Comparison of ENCODE assay signal across 13 cellular contexts in the genomic region with DNA sequence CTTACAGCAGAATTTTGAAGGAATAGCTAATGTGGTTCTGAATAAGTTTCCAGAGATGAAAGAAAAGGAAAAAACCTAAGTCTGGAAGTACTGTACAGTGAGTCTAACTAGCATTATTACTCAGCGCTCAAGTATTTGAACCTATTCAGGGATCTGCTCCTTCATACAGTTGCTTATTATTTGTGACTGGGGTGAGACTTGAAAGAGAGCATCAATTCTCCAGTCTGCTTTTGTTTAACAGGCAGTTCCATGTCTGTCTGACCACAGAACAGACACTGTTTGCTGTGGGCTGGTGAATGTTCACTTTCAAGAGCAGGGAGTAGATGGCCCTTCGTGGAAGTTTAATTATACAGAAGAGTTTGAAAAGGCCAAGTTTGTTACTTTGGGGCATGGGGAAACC. TPM values are rescaled to one million over a fixed set of nuclear protein-coding genes. Genes with fewer than 3 reads are reported as not detected.
A peak's percentile ranks its signal among the peaks of the same experiment; 100 is the strongest.
DNase-seq lines count a peak whose midpoint lies in the region; ATAC-seq and TF ChIP-seq lines count a peak whose summit lies in the region.
"Had no signal": no experiment of that assay in that cellular context is flagged by ENCODE, and none has a peak within 500 bp of the region (broad histone marks: within the 10 kb centered on the region; RNA-seq: fewer than 3 reads in every experiment).

No MANE protein-coding gene starts in this region.

- peak; percentile 53; the same call in 1 of the 3 replicates for ATAC-seq in DND-41 (ENCODE audit: insufficient read depth, low read depth)
- ATAC-seq in HG03025 (IDR thresholded peaks at IDR 0.05; ENCODE audit: low FRiP score, unreplicated experiment) = no peak
- no peak for ATAC-seq in Right ventricle myocardium superior (ENCODE audit: poor library complexity)
- ATAC-seq: K562 had no signal

- H3K4ac ChIP-seq in trophoblast cell (ENCODE audit: low read depth, low read length) = no peak overlapping the region

- intact Hi-C loops in esophagus muscularis mucosa (cut with DNase I) = loop anchor here (5.0 to 10.0 kb wide), 3 partner anchors 39 to 136 kb away; no protein-coding TSS in a partner anchor
- intact Hi-C loops in Right ventricle myocardium superior (cut with DNase I) = loop anchor here (10.0 kb wide), 2 partner anchors 96 to 226 kb away; no protein-coding TSS in a partner anchor

- H3K4me3 ChIP-seq in DND-41 (ENCODE audit: low read depth in 1 of 2, low read length in 2 of 2) (no peak overlapping the region), SJSA1 (no peak overlapping the region), esophagus muscularis mucosa (no peak overlapping the region), trophoblast cell (ENCODE audit: low read depth, low read length) (no peak overlapping the region)
- H3K4me3 ChIP-seq: K562, SK-N-MC had no signal

- H3K9me3 ChIP-seq in DND-41 (ENCODE audit: insufficient read depth, low read length, severe bottlenecking) (no peaks in the 10 kb centered on the region), SJSA1 (replicated peaks) (no peaks in the 10 kb centered on the region), esophagus muscularis mucosa (no peaks in the 10 kb centered on the region), trophoblast cell (ENCODE audit: insufficient read depth, low read depth, low read length) (no peaks in the 10 kb centered on the region)

- H3K9ac ChIP-seq in DND-41 (ENCODE audit: low read depth, low read length) (no peak overlapping the region), trophoblast cell (ENCODE audit: low read length) (no peak overlapping the region)

- no peak overlapping the region for H2BK5ac ChIP-seq in trophoblast cell (ENCODE audit: low read depth, low read length, poor library complexity)

- TF ChIP-seq EP300 in esophagus muscularis mucosa (IDR thresholded peaks at IDR 0.05) = no peak

- H3K14ac ChIP-seq in trophoblast cell (ENCODE audit: low read length) = no peak overlapping the region

- H3K36me3 ChIP-seq in DND-41 (ENCODE audit: insufficient read depth, low read length) = peaks cover 68% of the 10 kb centered on the region
- peaks cover 14% of the 10 kb centered on the region for H3K36me3 ChIP-seq in SJSA1
- no peaks in the 10 kb centered on the region for H3K36me3 ChIP-seq in esophagus muscularis mucosa
- peaks cover 0 to 2% of the 10 kb centered on the region in 2 experiments for H3K36me3 ChIP-seq in trophoblast cell (ENCODE audit: control insufficient read depth in 1 of 2, insufficient read depth in 2 of 2, low read length in 2 of 2)

- H2AFZ ChIP-seq in DND-41 (ENCODE audit: low read depth, low read length) (no peak overlapping the region), trophoblast cell (ENCODE audit: insufficient read depth, low read length, poor library complexity) (no peak overlapping the region)

- no peak overlapping the region for H2BK12ac ChIP-seq in trophoblast cell (ENCODE audit: low read length)

- no peak overlapping the region for H2AK5ac ChIP-seq in trophoblast cell (ENCODE audit: low read length)

- H3K79me2 ChIP-seq in DND-41 (ENCODE audit: insufficient read depth, low read length) = peaks cover 100% of the 10 kb centered on the region
- peaks cover 4% of the 10 kb centered on the region for H3K79me2 ChIP-seq in trophoblast cell (ENCODE audit: control insufficient read depth, insufficient read depth, low read length, poor library complexity)

- 38% methylated on average over 2 of the region's 2 CpGs for WGBS in esophagus muscularis mucosa
- no CpG with 5 or more reads among the region's 2 CpGs for WGBS in trophoblast cell (ENCODE audit: extremely low coverage, insufficient coverage, insufficient read length)

- no peak overlapping the region for H4K12ac ChIP-seq in trophoblast cell (ENCODE audit: low read depth, low read length)

- no peak overlapping the region for H3K27ac ChIP-seq in DND-41 (ENCODE audit: low read length)
- H3K27ac ChIP-seq in SJSA1 = peak overlapping the region; percentile 35
- H3K27ac ChIP-seq in esophagus muscularis mucosa (replicated peaks in 1 of 4) = peak overlapping the region; percentile 41 to 98 (median 94)
- peak overlapping the region; percentile 92 for H3K27ac ChIP-seq in trophoblast cell (ENCODE audit: low read depth, low read length)
- H3K27ac ChIP-seq: SK-N-MC had no signal

- no peak overlapping the region for H4K91ac ChIP-seq in trophoblast cell (ENCODE audit: low read depth, low read length)

- no peak overlapping the region for H4K8ac ChIP-seq in trophoblast cell (ENCODE audit: low read depth, low read length)

- H4K20me1 ChIP-seq in DND-41 (ENCODE audit: insufficient read depth, low read length) = peaks cover 85% of the 10 kb centered on the region

- no peaks in the 10 kb centered on the region for H3K27me3 ChIP-seq in DND-41 (ENCODE audit: insufficient read depth, low read length, poor library complexity)
- H3K27me3 ChIP-seq in SJSA1 (replicated peaks) = no peaks in the 10 kb centered on the region
- no peaks in the 10 kb centered on the region for H3K27me3 ChIP-seq in esophagus muscularis mucosa
- H3K27me3 ChIP-seq in trophoblast cell (ENCODE audit: insufficient read depth, low read length) = no peaks in the 10 kb centered on the region

- H2BK120ac ChIP-seq in trophoblast cell (ENCODE audit: insufficient read depth, low read length, poor library complexity) = no peak overlapping the region

- H3K23ac ChIP-seq in trophoblast cell (ENCODE audit: low read length) = no peak overlapping the region

- H3K4me2 ChIP-seq in DND-41 (ENCODE audit: insufficient read depth, low read length) (no peak overlapping the region), trophoblast cell (ENCODE audit: low read length) (no peak overlapping the region)

- H3K4me1 ChIP-seq in DND-41 (ENCODE audit: insufficient read depth, low read length) = peaks cover 51% of the 10 kb centered on the region
- peaks cover 52% of the 10 kb centered on the region for H3K4me1 ChIP-seq in SJSA1 (replicated peaks)
- H3K4me1 ChIP-seq in esophagus muscularis mucosa = peaks cover 68 to 97% (median 94%) of the 10 kb centered on the region in 4 donors
- peaks cover 23 to 41% of the 10 kb centered on the region in 2 experiments for H3K4me1 ChIP-seq in trophoblast cell (ENCODE audit: control insufficient read depth in 1 of 2, insufficient read depth in 2 of 2, low read length in 2 of 2)

- TF ChIP-seq CTCF in DND-41 (IDR thresholded peaks at IDR 0.05; ENCODE audit: borderline replicate concordance, extremely low read depth, low read length, poor library complexity, severe bottlenecking) = no peak
- no peak for TF ChIP-seq CTCF in esophagus muscularis mucosa (IDR thresholded peaks at IDR 0.05)

- H3K18ac ChIP-seq in trophoblast cell (ENCODE audit: low read length) = no peak overlapping the region

- no peak for TF ChIP-seq POLR2A in esophagus muscularis mucosa (IDR thresholded peaks at IDR 0.05; ENCODE audit: low read depth)

- H3K79me1 ChIP-seq in trophoblast cell (ENCODE audit: low read length) = peaks cover 21% of the 10 kb centered on the region

- no peak for DNase-seq in DND-41
- peak; percentile 67 to 86 for DNase-seq in SJSA1 (ENCODE audit: low read depth in 1 of 2, low spot score in 2 of 2)
- no peak for DNase-seq in esophagus muscularis mucosa (ENCODE audit: extremely low spot score)
- DNase-seq in trophoblast cell = no peak
- no peak for DNase-seq in stimulated activated CD4-positive, alpha-beta T cell treated with anti-CD3 and anti-CD28 coated beads, Interleukin-12 subunit alpha, Interleukin-12 subunit beta, amount 100 ng/mL, for 4 hours
- no peak for DNase-seq in activated naive CD4-positive, alpha-beta T cell treated with Interleukin-2 at 50 U/mL for 16 hours
- DNase-seq in Right ventricle myocardium superior = no peak
- DNase-seq: activated CD4-positive, alpha-beta T cell treated with anti-CD3 and anti-CD28 coated beads, Interleukin-2, amount 50 U/mL, for 48 hours; DMS79 treated with DMSO at 0.1 percent for 48 hours; NCI-H510A had no signal

RNA-seq across cellular contexts. Expression of a gene that starts 9.3 kb away (rescaled TPM):
- total RNA-seq in SJSA1 (2014; rRNA removed; shearing (Covaris generic)) = 5.9 and 8.0 TPM in 2 replicates
- total RNA-seq in esophagus muscularis mucosa (10 to 100 TPM; 22.4 to 29.6 (median 25.3) TPM), Right ventricle myocardium superior (16.1 TPM)
- polyA plus RNA-seq in trophoblast cell (2013) = 8.4 and 9.1 TPM in 2 replicates

Comparison
In these comparisons a context has a peak if more than half of its experiments do, and no peak if none do; other contexts are left out.
1. DNase-seq: peak in SJSA1 (2 of 2); none in DND-41 (single experiment), esophagus muscularis mucosa (single experiment), trophoblast cell (0 of 2), stimulated activated CD4-positive, alpha-beta T cell treated with anti-CD3 and anti-CD28 coated beads, Interleukin-12 subunit alpha, Interleukin-12 subunit beta, amount 100 ng/mL, for 4 hours (single experiment), activated naive CD4-positive, alpha-beta T cell treated with Interleukin-2 at 50 U/mL for 16 hours (single experiment) and Right ventricle myocardium superior (single experiment).